18 cellular contexts compared by ENCODE assay signal in the genomic region with DNA sequence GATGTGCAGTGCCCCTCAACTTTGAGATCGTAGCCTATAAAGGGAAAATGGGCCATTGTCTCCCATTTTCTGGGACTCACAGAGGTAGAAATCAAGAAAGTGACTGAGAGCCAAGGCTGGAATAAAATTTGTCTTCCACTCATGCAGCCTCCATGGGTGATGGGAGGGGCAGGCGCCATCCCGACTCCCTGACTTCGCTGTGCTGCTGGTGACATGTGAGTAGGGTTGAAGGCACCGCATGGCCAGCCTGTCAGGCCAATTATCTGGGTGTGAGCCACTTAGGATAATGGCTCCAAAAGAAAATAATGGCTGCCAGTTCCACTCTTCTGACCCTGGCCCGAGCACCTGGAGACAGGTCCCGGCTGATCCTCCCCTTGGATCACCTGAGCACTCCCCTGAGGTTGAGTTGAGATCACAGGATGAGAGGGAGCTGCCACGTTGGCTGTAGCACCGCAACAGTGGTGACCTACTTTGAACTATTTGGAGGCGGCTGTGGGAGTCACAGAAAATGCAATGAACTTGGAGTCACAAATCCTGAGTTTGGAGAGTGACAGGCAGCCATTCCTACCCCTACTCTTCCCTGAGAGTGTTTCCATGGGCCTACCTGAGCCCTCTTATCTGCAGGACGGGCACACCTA. TPM values are rescaled to one million over a fixed set of nuclear protein-coding genes. Genes with fewer than 3 reads are reported as not detected.
DNase-seq lines count a peak whose midpoint lies in the region; ATAC-seq and TF ChIP-seq lines count a peak whose summit lies in the region.
"Had no signal": no experiment of that assay in that cellular context is flagged by ENCODE, and none has a peak within 500 bp of the region (broad histone marks: within the 10 kb centered on the region; RNA-seq: fewer than 3 reads in every experiment).

No MANE protein-coding gene starts in this region.

- H2AFZ ChIP-seq in neuronal stem cell (ENCODE audit: low read length) = no peak overlapping the region

- no peak overlapping the region for H3K27ac ChIP-seq in neuronal stem cell (replicated peaks; ENCODE audit: low read length)
- H3K27ac ChIP-seq in gastroesophageal sphincter = no peak overlapping the region
- H3K27ac ChIP-seq: SK-N-MC had no signal

- H2BK12ac ChIP-seq in neuronal stem cell (ENCODE audit: low read length) = no peak overlapping the region

- H2BK15ac ChIP-seq in neuronal stem cell (ENCODE audit: low read length) = no peak overlapping the region

- peak overlapping the region; percentile 26; the same call in 1 of the 2 replicates for H3K4me3 ChIP-seq in AG10803 (ENCODE audit: low read length)
- H3K4me3 ChIP-seq in neuronal stem cell (ENCODE audit: low read length in 2 of 2) = no peak overlapping the region
- peak overlapping the region in 1 of 2 donors; percentile 24 for H3K4me3 ChIP-seq in gastroesophageal sphincter
- H3K4me3 ChIP-seq in mucosa of descending colon = no peak overlapping the region
- H3K4me3 ChIP-seq: SK-N-MC had no signal

- TF ChIP-seq EP300 in gastroesophageal sphincter (IDR thresholded peaks at IDR 0.05) = no peak

- H2BK120ac ChIP-seq in neuronal stem cell (ENCODE audit: low read depth, low read length) = no peak overlapping the region

- no peak overlapping the region for H3K4ac ChIP-seq in neuronal stem cell (ENCODE audit: low read length)

- H3K4me1 Mint-ChIP-seq in endothelial cell (ENCODE audit: unreplicated experiment) = no peaks in the 10 kb centered on the region

- intact Hi-C loops in mucosa of descending colon (cut with DNase I, micrococcal nuclease) = no loop called here

- H3K9me3 Mint-ChIP-seq in endothelial cell (ENCODE audit: unreplicated experiment) = no peaks in the 10 kb centered on the region

- H3K4me3 Mint-ChIP-seq in endothelial cell (ENCODE audit: unreplicated experiment) = no peak overlapping the region
- H3K4me3 Mint-ChIP-seq: CD8-positive, alpha-beta memory T cell; nephron progenitor cell had no signal

- H3K79me1 ChIP-seq in neuronal stem cell (ENCODE audit: low read depth, low read length) = no peaks in the 10 kb centered on the region

- no peak for TF ChIP-seq POLR2A in gastroesophageal sphincter (IDR thresholded peaks at IDR 0.05)

- no peaks in the 10 kb centered on the region for H3K9me3 ChIP-seq in neuronal stem cell (replicated peaks in 1 of 2; ENCODE audit: control insufficient read depth in 2 of 2, insufficient read depth in 1 of 2, low read depth in 1 of 2, low read length in 2 of 2)
- no peaks in the 10 kb centered on the region for H3K9me3 ChIP-seq in gastroesophageal sphincter
- no peaks in the 10 kb centered on the region for H3K9me3 ChIP-seq in mucosa of descending colon

- H2BK5ac ChIP-seq in neuronal stem cell (ENCODE audit: low read length) = peak overlapping the region; percentile 31

- H3K23ac ChIP-seq in neuronal stem cell (ENCODE audit: low read depth, low read length, poor library complexity) = peak overlapping the region; percentile 22

- H3K36me3 Mint-ChIP-seq in endothelial cell (ENCODE audit: low read depth, unreplicated experiment) = no peaks in the 10 kb centered on the region
- H3K36me3 Mint-ChIP-seq: CD8-positive, alpha-beta memory T cell had no signal

- TF ChIP-seq CTCF in AG10803 (conservative IDR thresholded peaks at IDR 0.05; ENCODE audit: low read length) (no peak), endothelial cell (IDR thresholded peaks at IDR 0.05; ENCODE audit: unreplicated experiment) (peak; percentile 9), gastroesophageal sphincter (IDR thresholded peaks at IDR 0.05) (no peak), mucosa of descending colon (IDR thresholded peaks at IDR 0.05) (no peak)

- no peak overlapping the region for H3K14ac ChIP-seq in neuronal stem cell (ENCODE audit: low read length)

- peak overlapping the region; percentile 6 for H2AK5ac ChIP-seq in neuronal stem cell (ENCODE audit: low read depth, low read length)

- no peak for DNase-seq in AG10803 (ENCODE audit: low read depth)
- DNase-seq in NCI-H748 treated with DMSO at 0.1 percent for 48 hours (lab: John Stamatoyannopoulos, UW) = peak; percentile 5
- DNase-seq in endothelial cell (ENCODE audit: low spot score) = no peak
- no peak for DNase-seq in neuronal stem cell (ENCODE audit: low spot score)
- DNase-seq in DMS114 treated with DMSO at 0.1 percent for 48 hours (lab: John Stamatoyannopoulos, UW; ENCODE audit: unreplicated experiment) = no peak
- no peak for DNase-seq in mucosa of descending colon
- DNase-seq: activated CD4-positive, alpha-beta T cell treated with anti-CD3 and anti-CD28 coated beads for 1 hour; CD8-positive, alpha-beta memory T cell; NCI-H1930; nephron progenitor cell; stimulated activated naive CD4-positive, alpha-beta T cell treated with Interleukin-2 at 50 U/mL for 16 hours; T-helper 9 cell had no signal

- no peak for ATAC-seq in gastroesophageal sphincter
- ATAC-seq in mucosa of descending colon = no peak
- no peak for ATAC-seq in HG02623 (IDR thresholded peaks at IDR 0.05; ENCODE audit: unreplicated experiment)

- peaks cover 10% of the 10 kb centered on the region for H3K27me3 Mint-ChIP-seq in endothelial cell (ENCODE audit: unreplicated experiment)

- H4K91ac ChIP-seq in neuronal stem cell (ENCODE audit: low read depth, low read length, poor library complexity) = no peak overlapping the region

- H3K18ac ChIP-seq in neuronal stem cell (ENCODE audit: low read length) = no peak overlapping the region

- H4K8ac ChIP-seq in neuronal stem cell (ENCODE audit: low read depth, low read length) = no peak overlapping the region

- WGBS in neuronal stem cell (ENCODE audit: extremely low coverage in 2 of 2, insufficient read length in 2 of 2, insufficient replicate concordance in 1 of 2), 2 donors = no CpG with 5 or more reads among the region's 11 CpGs
- 71 to 74% methylated on average over 4 to 8 of the region's 11 CpGs for WGBS in gastroesophageal sphincter (ENCODE audit: low coverage in 1 of 2), 2 donors

- peaks cover 0 to 17% (median 0%) of the 10 kb centered on the region in 3 experiments for H3K27me3 ChIP-seq in neuronal stem cell (ENCODE audit: control insufficient read depth in 3 of 3, insufficient read depth in 3 of 3, low read depth in 1 of 3, low read length in 3 of 3)
- peaks cover 9% of the 10 kb centered on the region for H3K27me3 ChIP-seq in gastroesophageal sphincter

- H3K4me1 ChIP-seq in neuronal stem cell (ENCODE audit: control insufficient read depth in 2 of 2, insufficient read depth in 1 of 2, low read depth in 1 of 2, low read length in 2 of 2) (peaks cover 0 to 3% of the 10 kb centered on the region in 2 donors), gastroesophageal sphincter (peaks cover 0 to 14% (median 0%) of the 10 kb centered on the region in 3 donors), mucosa of descending colon (ENCODE audit: low read depth) (no peaks in the 10 kb centered on the region)

- no peaks in the 10 kb centered on the region for H3K36me3 ChIP-seq in neuronal stem cell (replicated peaks in 1 of 2; ENCODE audit: control insufficient read depth in 2 of 2, insufficient read depth in 2 of 2, low read length in 2 of 2)
- H3K36me3 ChIP-seq in gastroesophageal sphincter = no peaks in the 10 kb centered on the region
- H3K36me3 ChIP-seq in mucosa of descending colon (ENCODE audit: low read depth) = no peaks in the 10 kb centered on the region

- no peak overlapping the region for H3K9ac ChIP-seq in neuronal stem cell (ENCODE audit: low read depth, low read length, poor library complexity)

- H3K27ac Mint-ChIP-seq in endothelial cell (ENCODE audit: unreplicated experiment) = no peak overlapping the region
- H3K27ac Mint-ChIP-seq: CD8-positive, alpha-beta memory T cell; nephron progenitor cell had no signal

- H3K4me2 ChIP-seq in neuronal stem cell (ENCODE audit: insufficient read depth, low read length, poor library complexity, severe bottlenecking) = no peak overlapping the region

RNA-seq across cellular contexts. Expression of a gene that starts 26.3 kb away (rescaled TPM):
- total RNA-seq in endothelial cell (ENCODE audit: unreplicated experiment) (not detected), gastroesophageal sphincter (1 to 10 TPM in 1 of 4 donors, not detected in 3; 1.2 TPM), mucosa of descending colon (10 to 100 TPM; 11.4 to 30.8 (median 28.8) TPM)
- polyA plus RNA-seq in neuronal stem cell (2013, experiment 1 of 2) = 0.15 TPM
- polyA plus RNA-seq in neuronal stem cell (2013, experiment 2 of 2) = 0.26 TPM
- total RNA-seq: bronchial epithelial cell; CD8-positive, alpha-beta memory T cell; MCF 10A had no signal
- polyA plus RNA-seq: CD8-positive, alpha-beta memory T cell; keratinocyte had no signal

RNA-seq across cellular contexts. Expression of a gene that starts 59.6 kb away (rescaled TPM):
- total RNA-seq in endothelial cell (ENCODE audit: unreplicated experiment) (not detected), gastroesophageal sphincter (10 to 100 TPM in 2 of 4 donors, 1 to 10 TPM in 2; 5.0 to 16.0 (median 8.4) TPM), mucosa of descending colon (1 to 10 TPM; 1.0 to 4.8 (median 1.1) TPM)
- 0.20 TPM for polyA plus RNA-seq in neuronal stem cell (2013, experiment 1 of 2)
- polyA plus RNA-seq in neuronal stem cell (2013, experiment 2 of 2) = 0.22 TPM
- total RNA-seq: CD8-positive, alpha-beta memory T cell; MCF 10A had no signal
- polyA plus RNA-seq: CD8-positive, alpha-beta memory T cell; keratinocyte had no signal

Comparison
In these comparisons a context has a peak if more than half of its experiments do, and no peak if none do; other contexts are left out.
1. RNA of a gene that starts 26.3 kb away (total RNA-seq): 11.4 to 30.8 TPM in mucosa of descending colon; not detected in endothelial cell (single experiment) and 1.2 TPM in gastroesophageal sphincter; every median in the first group is over 4 times any median in the second.